15 cellular contexts compared by ENCODE assay signal in the genomic region with DNA sequence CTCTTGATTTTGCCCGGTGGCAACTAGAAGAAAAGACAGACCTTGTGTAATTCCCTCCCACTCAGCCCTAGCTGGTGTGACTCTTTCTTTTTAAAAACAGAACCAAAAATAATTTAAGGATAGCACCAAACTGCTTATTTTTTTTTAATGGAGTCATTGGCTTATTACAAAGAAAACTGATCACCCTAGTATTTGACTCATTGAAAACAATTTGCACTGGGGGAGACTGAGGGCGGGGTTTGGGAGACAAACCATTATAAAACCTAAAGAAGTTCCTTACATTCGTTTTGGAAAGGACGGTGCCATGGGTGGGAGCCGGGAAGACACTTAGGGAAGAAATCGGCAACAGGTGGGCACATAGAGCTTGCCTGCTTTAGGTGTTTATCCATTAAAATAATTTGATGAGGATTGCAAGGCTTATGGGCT. TPM values are rescaled to one million over a fixed set of nuclear protein-coding genes. Genes with fewer than 3 reads are reported as not detected.
DNase-seq lines count a peak whose midpoint lies in the region; ATAC-seq, FAIRE-seq and TF ChIP-seq lines count a peak whose summit lies in the region.
"Had no signal": no experiment of that assay in that cellular context is flagged by ENCODE, and none has a peak within 500 bp of the region (broad histone marks: within the 10 kb centered on the region; RNA-seq: fewer than 3 reads in every experiment).

No MANE protein-coding gene starts in this region.

- intact Hi-C loops in HepG2 (cut with micrococcal nuclease; ENCODE audit: unreplicated experiment) (no loop called here), right lobe of liver (cut with DNase I) (no loop called here), PC-3 (cut with micrococcal nuclease) (no loop called here), upper lobe of right lung (cut with DNase I) (no loop called here), Calu3 (cut with micrococcal nuclease; ENCODE audit: unreplicated experiment) (no loop called here)
- intact Hi-C loops in activated CD4-positive, alpha-beta memory T cell treated with anti-CD3 and anti-CD28 coated beads for 36 hours (cut with micrococcal nuclease), result no loop called here

- BruUV-seq in HepG2 (replicated peaks; lab: Mats Ljungman, UMichigan), result no TSS peak
- BruUV-seq in PC-3 (replicated peaks; lab: Mats Ljungman, UMichigan), result no TSS peak
- BruUV-seq in Calu3 (replicated peaks; lab: Mats Ljungman, UMichigan), result no TSS peak

- no peak for FAIRE-seq in HepG2 (lab: Jason Lieb, UNC)
- FAIRE-seq: bronchial epithelial cell, G401.6 had no signal

- TF ChIP-seq CTCF in HepG2 (CRISPR knock-in tag; IDR thresholded peaks at IDR 0.05) (no peak), right lobe of liver (IDR thresholded peaks at IDR 0.05) (no peak), PC-3 (conservative IDR thresholded peaks at IDR 0.05; ENCODE audit: low read depth, low read length) (no peak), glutamatergic neuron (IDR thresholded peaks at IDR 0.05; ENCODE audit: partially characterized antibody, unreplicated experiment) (no peak), upper lobe of right lung (IDR thresholded peaks at IDR 0.05) (no peak), Calu3 (IDR thresholded peaks at IDR 0.05; ENCODE audit: unreplicated experiment) (no peak), WERI-Rb-1 (IDR thresholded peaks at IDR 0.05; ENCODE audit: low read depth, low read length) (no peak)

- DNase-seq in HepG2 (ENCODE audit: low spot score), result no peak
- DNase-seq in right lobe of liver, result no peak
- no peak for DNase-seq in PC-3
- no peak for DNase-seq in glutamatergic neuron
- no peak for DNase-seq in upper lobe of right lung
- no peak for DNase-seq in activated CD4-positive, alpha-beta memory T cell treated with anti-CD3 and anti-CD28 coated beads for 36 hours
- no peak for DNase-seq in Calu3
- DNase-seq in WERI-Rb-1, result no peak
- DNase-seq: activated CD8-positive, alpha-beta memory T cell treated with anti-CD3 and anti-CD28 coated beads, Interleukin-2, amount 50 U/mL, for 48 hours; C1 segment of cervical spinal cord; NCI-H1092 treated with DMSO at 0.1 percent for 48 hours had no signal

- H4K20me1 ChIP-seq in HepG2 (ENCODE audit: insufficient read depth, low read length) (no peaks in the 10 kb centered on the region; the same call in 1 of the 2 replicates), PC-3 (ENCODE audit: low read length) (no peaks in the 10 kb centered on the region)

- H3K27me3 ChIP-seq in HepG2 (ENCODE audit: control insufficient read depth in 1 of 2, insufficient read depth in 2 of 2, low read length in 2 of 2) (peaks cover 34 to 99% of the 10 kb centered on the region in 2 experiments), right lobe of liver (peaks cover 13 to 57% of the 10 kb centered on the region in 2 donors), PC-3 (ENCODE audit: low read length) (peaks cover 80% of the 10 kb centered on the region), upper lobe of right lung (peaks cover 96% of the 10 kb centered on the region), WERI-Rb-1 (ENCODE audit: insufficient read depth, low read depth, severe bottlenecking) (peaks cover 40% of the 10 kb centered on the region)

- no peaks in the 10 kb centered on the region for H3K4me1 ChIP-seq in HepG2 (ENCODE audit: insufficient read depth, low read length)
- peaks cover 0 to 29% (median 0%) of the 10 kb centered on the region in 4 donors for H3K4me1 ChIP-seq in right lobe of liver
- no peaks in the 10 kb centered on the region for H3K4me1 ChIP-seq in PC-3 (ENCODE audit: insufficient read depth, low read length)
- H3K4me1 ChIP-seq in upper lobe of right lung, result peaks cover 17% of the 10 kb centered on the region

- H3K4me1 Mint-ChIP-seq in glutamatergic neuron (ENCODE audit: low read depth, unreplicated experiment) (peaks cover 9% of the 10 kb centered on the region), Calu3 (ENCODE audit: low read depth, unreplicated experiment) (no peaks in the 10 kb centered on the region)
- H3K4me1 Mint-ChIP-seq in activated CD4-positive, alpha-beta memory T cell treated with anti-CD3 and anti-CD28 coated beads for 36 hours (ENCODE audit: low read depth), result peaks cover 35% of the 10 kb centered on the region

- in situ Hi-C loops in HepG2 (cut with HindIII; ENCODE audit: extremely low pct_ligation_motif_present, low pct_unique_long_range_greater_than_20kb), result no loop called here

- no peak overlapping the region for H2AFZ ChIP-seq in HepG2 (ENCODE audit: low read length)
- H2AFZ ChIP-seq in PC-3 (ENCODE audit: low read length), result no peak overlapping the region

- H3K4me3 ChIP-seq in HepG2 (replicated peaks in 1 of 3; ENCODE audit: insufficient read depth in 1 of 3, low read depth in 2 of 3, low read length in 3 of 3), result no peak overlapping the region
- no peak overlapping the region for H3K4me3 ChIP-seq in right lobe of liver
- no peak overlapping the region for H3K4me3 ChIP-seq in PC-3 (ENCODE audit: low read length)
- peak overlapping the region; percentile 17 for H3K4me3 ChIP-seq in upper lobe of right lung
- H3K4me3 ChIP-seq in WERI-Rb-1 (ENCODE audit: low read depth, low read length), result no peak overlapping the region

- H3K9ac ChIP-seq in HepG2 (ENCODE audit: insufficient read depth, low read depth, low read length) (no peak overlapping the region), PC-3 (ENCODE audit: low read length) (no peak overlapping the region)

- no peak overlapping the region for H3K27ac Mint-ChIP-seq in glutamatergic neuron (ENCODE audit: unreplicated experiment)
- no peak overlapping the region for H3K27ac Mint-ChIP-seq in activated CD4-positive, alpha-beta memory T cell treated with anti-CD3 and anti-CD28 coated beads for 36 hours
- H3K27ac Mint-ChIP-seq in Calu3 (ENCODE audit: unreplicated experiment), result no peak overlapping the region
- H3K27ac Mint-ChIP-seq: stimulated activated memory B cell treated with anti-CD40 and anti-IgM and Interleukin-4, amounts not matched to agents 10 μg/mL and 1 μg/mL and 100 μg/mL, for 72 hours had no signal

- 19% methylated on average over 6 of the region's 6 CpGs for WGBS in HepG2 (ENCODE audit: low lambda C conversion rate)
- WGBS in right lobe of liver (ENCODE audit: insufficient coverage, low coverage, low lambda C conversion rate, missing lambda C conversion rate), result 6% methylated on average over 6 of the region's 6 CpGs

- CTCF ChIA-PET in HepG2 (lab: Yijun Ruan, JAX; ENCODE audit: low intra/inter-chr PET ratio, low total read pairs) (no interaction called here), PC-3 (lab: Charles Lee) (no interaction called here), Calu3 (lab: Charles Lee) (no interaction called here)
- CTCF ChIA-PET in activated CD4-positive, alpha-beta memory T cell treated with anti-CD3 and anti-CD28 coated beads for 36 hours (lab: Charles Lee), result interaction anchor here (1.2 to 1.4 kb wide), 2 partner anchors 18 to 22 kb away, joined by 3 to 8 read pairs; no protein-coding TSS in a partner anchor

- no peaks in the 10 kb centered on the region for H3K36me3 ChIP-seq in HepG2 (replicated peaks in 1 of 2; ENCODE audit: control insufficient read depth in 1 of 2, insufficient read depth in 2 of 2, low read length in 2 of 2)
- H3K36me3 ChIP-seq in right lobe of liver, result no peaks in the 10 kb centered on the region
- no peaks in the 10 kb centered on the region for H3K36me3 ChIP-seq in PC-3 (ENCODE audit: low read depth, low read length)
- H3K36me3 ChIP-seq in upper lobe of right lung, result no peaks in the 10 kb centered on the region
- H3K36me3 ChIP-seq in WERI-Rb-1, result no peaks in the 10 kb centered on the region

- TF ChIP-seq EP300 in HepG2 (IDR thresholded peaks at IDR 0.05; ENCODE audit: low read depth in 2 of 2, low read length in 2 of 2) (no peak), HepG2 (CRISPR knock-in tag; IDR thresholded peaks at IDR 0.05; ENCODE audit: borderline replicate concordance) (no peak)

- no peaks in the 10 kb centered on the region for H3K9me3 ChIP-seq in HepG2 (ENCODE audit: low read length)
- H3K9me3 ChIP-seq in right lobe of liver, result no peaks in the 10 kb centered on the region
- no peaks in the 10 kb centered on the region for H3K9me3 ChIP-seq in PC-3 (ENCODE audit: low read length)
- no peaks in the 10 kb centered on the region for H3K9me3 ChIP-seq in upper lobe of right lung
- H3K9me3 ChIP-seq in WERI-Rb-1 (ENCODE audit: severe bottlenecking), result peaks cover 5% of the 10 kb centered on the region

- no peaks in the 10 kb centered on the region for H3K9me2 ChIP-seq in PC-3 (replicated peaks; ENCODE audit: low read length)

- H3K79me2 ChIP-seq in HepG2 (ENCODE audit: insufficient read depth, low read length) (no peaks in the 10 kb centered on the region), PC-3 (ENCODE audit: low read length) (no peaks in the 10 kb centered on the region)

- ATAC-seq in HepG2 (no peak), right lobe of liver (no peak), PC-3 (no peak), upper lobe of right lung (no peak)
- ATAC-seq: stimulated activated memory B cell treated with anti-CD40 and anti-IgM and Interleukin-4, amounts not matched to agents 10 μg/mL and 1 μg/mL and 100 μg/mL, for 72 hours had no signal

- H3F3A ChIP-seq in PC-3 (ENCODE audit: low read length, unreplicated experiment), result no peaks in the 10 kb centered on the region

- peaks cover 57% of the 10 kb centered on the region for H3K27me3 Mint-ChIP-seq in glutamatergic neuron (ENCODE audit: unreplicated experiment)
- H3K27me3 Mint-ChIP-seq in activated CD4-positive, alpha-beta memory T cell treated with anti-CD3 and anti-CD28 coated beads for 36 hours, result peaks cover 91% of the 10 kb centered on the region
- peaks cover 89% of the 10 kb centered on the region for H3K27me3 Mint-ChIP-seq in Calu3 (ENCODE audit: unreplicated experiment)

- peaks cover 7% of the 10 kb centered on the region for H3K36me3 Mint-ChIP-seq in glutamatergic neuron (ENCODE audit: unreplicated experiment)
- peaks cover 2% of the 10 kb centered on the region for H3K36me3 Mint-ChIP-seq in activated CD4-positive, alpha-beta memory T cell treated with anti-CD3 and anti-CD28 coated beads for 36 hours
- H3K36me3 Mint-ChIP-seq in Calu3 (ENCODE audit: insufficient read depth, unreplicated experiment), result no peaks in the 10 kb centered on the region
- H3K36me3 Mint-ChIP-seq: stimulated activated memory B cell treated with anti-CD40 and anti-IgM and Interleukin-4, amounts not matched to agents 10 μg/mL and 1 μg/mL and 100 μg/mL, for 72 hours had no signal

- no peak overlapping the region for H3K4me2 ChIP-seq in HepG2 (ENCODE audit: low read depth, low read length)
- H3K4me2 ChIP-seq in PC-3 (ENCODE audit: low read length), result peak overlapping the region; percentile 35; the same call in 1 of the 2 replicates

- no peak for TF ChIP-seq POLR2A in HepG2 (IDR thresholded peaks at IDR 0.05; ENCODE audit: insufficient read depth in 1 of 2, low read depth in 2 of 2, low read length in 2 of 2)
- no peak for TF ChIP-seq POLR2A in right lobe of liver (IDR thresholded peaks at IDR 0.05)

- H3K4me3 Mint-ChIP-seq in glutamatergic neuron (ENCODE audit: unreplicated experiment) (peak overlapping the region; percentile 85), Calu3 (ENCODE audit: low read depth, unreplicated experiment) (no peak overlapping the region)
- no peak overlapping the region for H3K4me3 Mint-ChIP-seq in activated CD4-positive, alpha-beta memory T cell treated with anti-CD3 and anti-CD28 coated beads for 36 hours

- TF ChIP-seq RAD21 in HepG2 (CRISPR knock-in tag; IDR thresholded peaks at IDR 0.05), result no peak

- H3K9me3 Mint-ChIP-seq in glutamatergic neuron (ENCODE audit: unreplicated experiment) (peaks cover 12% of the 10 kb centered on the region), Calu3 (ENCODE audit: low read depth, unreplicated experiment) (peaks cover 5% of the 10 kb centered on the region)
- no peaks in the 10 kb centered on the region for H3K9me3 Mint-ChIP-seq in activated CD4-positive, alpha-beta memory T cell treated with anti-CD3 and anti-CD28 coated beads for 36 hours

- POLR2A ChIA-PET in HepG2 (lab: Yijun Ruan, JAX) (no interaction called here), PC-3 (lab: Charles Lee; ENCODE audit: unreplicated experiment) (no interaction called here)
- POLR2A ChIA-PET in activated CD4-positive, alpha-beta memory T cell treated with anti-CD3 and anti-CD28 coated beads for 36 hours (lab: Charles Lee), result no interaction called here

- H3K27ac ChIP-seq in HepG2 (ENCODE audit: extremely low read length, insufficient read depth, low read length) (no peak overlapping the region), right lobe of liver (no peak overlapping the region), PC-3 (ENCODE audit: low read length) (no peak overlapping the region), upper lobe of right lung (no peak overlapping the region), WERI-Rb-1 (no peak overlapping the region)

RNA-seq across cellular contexts. Expression of gene PAX3, which starts 2.5 kb away (rescaled TPM):
- total RNA-seq in HepG2 (2016; rRNA removed; fragmentation: Illumina TruSeq; extraction: Trizol), result not detected in 2 replicates
- not detected in 2 replicates for total RNA-seq in HepG2 (2016; cell fraction: cytosol; rRNA removed; fragmentation: Illumina TruSeq; extraction: Trizol; ENCODE audit: low read depth)
- not detected in 2 replicates for total RNA-seq in HepG2 (2016; cell fraction: insoluble cytoplasmic fraction; rRNA removed; fragmentation: Illumina TruSeq; extraction: Trizol)
- total RNA-seq in HepG2 (2016; cell fraction: membrane; rRNA removed; fragmentation: Illumina TruSeq; extraction: Trizol), result not detected in 2 replicates
- not detected in 2 replicates for total RNA-seq in HepG2 (2016; cell fraction: nucleus; rRNA removed; fragmentation: Illumina TruSeq; extraction: Trizol)
- 0.07 TPM in 1 of 2 replicates, not detected in the other for polyA plus RNA-seq in HepG2 (2011; rRNA removed)
- polyA plus RNA-seq in HepG2 (2011; cell fraction: cytosol; rRNA removed), result not detected in 2 replicates
- not detected in 2 replicates for polyA plus RNA-seq in HepG2 (2011; cell fraction: nucleus; rRNA removed)
- polyA plus RNA-seq in HepG2 (2012), result not detected in 2 replicates
- not detected in 2 replicates for polyA plus RNA-seq in HepG2 (2016; cell fraction: cytosol; fragmentation: Illumina TruSeq; extraction: Trizol; ENCODE audit: low read depth)
- polyA plus RNA-seq in HepG2 (2016; cell fraction: insoluble cytoplasmic fraction; fragmentation: Illumina TruSeq; extraction: Trizol; ENCODE audit: low read depth), result not detected in 2 replicates
- polyA plus RNA-seq in HepG2 (2016; cell fraction: membrane; fragmentation: Illumina TruSeq; extraction: Trizol; ENCODE audit: low read depth), result not detected in 2 replicates
- polyA plus RNA-seq in HepG2 (2016; cell fraction: nucleus; fragmentation: Illumina TruSeq; extraction: Trizol; ENCODE audit: insufficient read depth, low read depth), result not detected in 2 replicates
- polyA minus RNA-seq in HepG2 (2011; rRNA and poly(A)+ RNA removed; ENCODE audit: low replicate concordance), result not detected in 2 replicates
- not detected in 2 replicates for polyA minus RNA-seq in HepG2 (2011; cell fraction: cytosol; rRNA and poly(A)+ RNA removed)
- polyA minus RNA-seq in HepG2 (2011; cell fraction: nucleus; rRNA and poly(A)+ RNA removed), result not detected in 2 replicates
- not detected for total RNA-seq in right lobe of liver
- total RNA-seq in PC-3 (2014; rRNA removed), result not detected in 2 replicates
- 31.2 TPM for total RNA-seq in glutamatergic neuron (ENCODE audit: unreplicated experiment)
- total RNA-seq in upper lobe of right lung, result not detected
- not detected for total RNA-seq in activated CD4-positive, alpha-beta memory T cell treated with anti-CD3 and anti-CD28 coated beads for 36 hours
- total RNA-seq in Calu3 (2022), result not detected in 2 replicates
- total RNA-seq: bronchial epithelial cell, pulmonary artery endothelial cell had no signal

Comparison
In these comparisons a context has a peak if more than half of its experiments do, and no peak if none do; other contexts are left out.
1. RNA of gene PAX3, which starts 2.5 kb away (total RNA-seq): 31.2 TPM in glutamatergic neuron (single experiment); not detected in Calu3, not detected in HepG2, not detected in right lobe of liver, not detected in PC-3, not detected in upper lobe of right lung (single experiment) and not detected in activated CD4-positive, alpha-beta memory T cell treated with anti-CD3 and anti-CD28 coated beads for 36 hours; every median in the first group is over 10 times any median in the second.